26 cellular contexts compared by ENCODE assay signal in the genomic region with DNA sequence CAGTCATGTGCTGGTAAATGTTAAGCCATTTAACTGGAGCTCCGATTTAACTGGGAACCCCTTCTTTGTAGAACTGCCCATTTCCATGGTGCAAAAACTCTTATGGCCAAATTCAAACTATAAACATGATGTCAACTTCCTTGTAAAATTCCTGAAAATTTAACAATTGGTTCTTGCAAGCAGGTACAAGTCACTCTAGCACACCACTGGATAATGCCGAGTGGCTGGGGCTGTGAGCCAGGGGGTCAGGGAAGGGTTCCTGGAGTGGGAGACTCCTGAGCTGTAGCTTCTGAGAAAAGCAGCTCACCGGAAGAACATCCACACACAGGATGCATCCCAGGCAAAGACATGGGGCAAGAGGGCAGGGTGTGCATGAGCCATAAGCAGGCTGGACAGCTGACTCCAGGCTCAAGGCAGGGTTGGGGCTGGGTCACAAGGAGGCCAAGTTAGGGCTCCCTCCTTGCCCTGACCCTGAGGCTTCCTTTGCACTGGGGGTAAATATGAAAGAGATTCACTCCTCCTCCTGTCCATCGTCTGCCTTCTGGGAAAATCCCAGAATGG. TPM values are rescaled to one million over a fixed set of nuclear protein-coding genes. Genes with fewer than 3 reads are reported as not detected.
DNase-seq lines count a peak whose midpoint lies in the region; ATAC-seq and TF ChIP-seq lines count a peak whose summit lies in the region.
"Had no signal": no experiment of that assay in that cellular context is flagged by ENCODE, and none has a peak within 500 bp of the region (broad histone marks: within the 10 kb centered on the region; RNA-seq: fewer than 3 reads in every experiment).

No MANE protein-coding gene starts in this region.

- H3K27ac ChIP-seq in right atrium auricular region: peak overlapping the region in 1 of 2 donors; percentile 76
- H3K27ac ChIP-seq in neutrophil: peak overlapping the region; percentile 41
- no peak overlapping the region for H3K27ac ChIP-seq in upper lobe of right lung
- H3K27ac ChIP-seq: body of pancreas, neural progenitor cell, thoracic aorta, uterus had no signal

- TF ChIP-seq CTCF in right atrium auricular region (IDR thresholded peaks at IDR 0.05): no peak
- no peak for TF ChIP-seq CTCF in neutrophil (IDR thresholded peaks at IDR 0.05)
- TF ChIP-seq CTCF in upper lobe of right lung (IDR thresholded peaks at IDR 0.05): no peak
- TF ChIP-seq CTCF in omental fat pad (IDR thresholded peaks at IDR 0.05): no peak

- H3K4me1 ChIP-seq in right atrium auricular region (peaks cover 0 to 57% of the 10 kb centered on the region in 2 donors), neutrophil (ENCODE audit: control insufficient read depth in 1 of 2, insufficient read depth in 1 of 2, low read depth in 1 of 2, low read length in 1 of 2) (no peaks in the 10 kb centered on the region), upper lobe of right lung (peaks cover 16% of the 10 kb centered on the region)
- H3K4me1 ChIP-seq: body of pancreas, neural progenitor cell had no signal

- no peaks in the 10 kb centered on the region for H3K27me3 ChIP-seq in right atrium auricular region
- no peaks in the 10 kb centered on the region for H3K27me3 ChIP-seq in neutrophil
- no peaks in the 10 kb centered on the region for H3K27me3 ChIP-seq in upper lobe of right lung
- H3K27me3 ChIP-seq: body of pancreas, neural progenitor cell, uterus had no signal

- H3K36me3 ChIP-seq in right atrium auricular region (peaks cover 7% of the 10 kb centered on the region), neutrophil (peaks cover 55% of the 10 kb centered on the region), upper lobe of right lung (no peaks in the 10 kb centered on the region)
- H3K36me3 ChIP-seq: neural progenitor cell, thoracic aorta, uterus had no signal

- no peaks in the 10 kb centered on the region for H3K9me3 ChIP-seq in right atrium auricular region
- no peaks in the 10 kb centered on the region for H3K9me3 ChIP-seq in neutrophil
- no peaks in the 10 kb centered on the region for H3K9me3 ChIP-seq in upper lobe of right lung
- H3K9me3 ChIP-seq: body of pancreas, thoracic aorta, uterus had no signal

- H3K4me3 ChIP-seq in right atrium auricular region (no peak overlapping the region), neutrophil (ENCODE audit: low read depth in 1 of 2, low read length in 1 of 2) (no peak overlapping the region), upper lobe of right lung (no peak overlapping the region)
- H3K4me3 ChIP-seq: body of pancreas, GM23338, neural progenitor cell, smooth muscle cell, thoracic aorta, uterus had no signal

- DNase-seq in cardiac septum (ENCODE audit: low spot score): peak; percentile 59
- no peak for DNase-seq in right atrium auricular region (ENCODE audit: low spot score)
- DNase-seq in upper lobe of right lung: peak; percentile 53
- DNase-seq in omental fat pad (ENCODE audit: low spot score): no peak
- DNase-seq in retina: no peak
- DNase-seq: activated CD8-positive, alpha-beta memory T cell treated with anti-CD3 and anti-CD28 coated beads, Interleukin-2, amount 50 U/mL, for 4 hours; activated naive CD4-positive, alpha-beta T cell; cerebellar nuclear complex; hippocampal formation; NCI-H187; NCI-H510A; uterus had no signal

- intact Hi-C loops in cardiac septum (cut with DNase I) (no loop called here), upper lobe of right lung (cut with DNase I) (loop anchor here (10.0 kb wide), 1 partner anchor 51 kb away; no protein-coding TSS in a partner anchor)

- ATAC-seq in esophagus mucosa: peak; percentile 1
- ATAC-seq in upper lobe of right lung: no peak
- ATAC-seq in omental fat pad (ENCODE audit: low FRiP score): no peak
- ATAC-seq in HG03520 (IDR thresholded peaks at IDR 0.05; ENCODE audit: unreplicated experiment): no peak
- ATAC-seq: activated CD4-positive, CD25-positive, alpha-beta regulatory T cell treated with anti-CD3 and anti-CD28 coated beads, Interleukin-2, amount 50 U/mL, for 24 hours; body of pancreas had no signal

RNA-seq across cellular contexts. Expression of a gene that starts 18.2 kb away (rescaled TPM):
- 13.5 TPM for total RNA-seq in cardiac septum
- 10 to 100 TPM in 1 of 2 donors, 1 to 10 TPM in 1; 9.5 to 14.7 TPM for total RNA-seq in right atrium auricular region
- 44.3 TPM for total RNA-seq in esophagus mucosa
- 7.4 TPM for total RNA-seq in upper lobe of right lung
- total RNA-seq in omental fat pad: 1 to 10 TPM in 1 of 4 donors, under 1 TPM in 3; 0.47 to 1.1 (median 0.64) TPM
- total RNA-seq: A172; activated CD4-positive, alpha-beta memory T cell treated with anti-CD3 and anti-CD28 coated beads for 36 hours; CD4-positive, CD25-positive, alpha-beta regulatory T cell; frontal cortex had no signal

RNA-seq across cellular contexts. Expression of a gene that starts 35.9 kb away (rescaled TPM):
- total RNA-seq in cardiac septum (6.9 TPM), right atrium auricular region (1 to 10 TPM in 1 of 2 donors, under 1 TPM in 1; 0.19 to 1.9 TPM), esophagus mucosa (1.0 TPM), upper lobe of right lung (3.2 TPM), omental fat pad (1 to 10 TPM; 1.0 to 4.2 (median 2.4) TPM)
- total RNA-seq: A172; activated CD4-positive, alpha-beta memory T cell treated with anti-CD3 and anti-CD28 coated beads for 36 hours; body of pancreas; CD4-positive, CD25-positive, alpha-beta regulatory T cell; GM23338; HT1080 had no signal

Comparison
In these comparisons a context has a peak if more than half of its experiments do, and no peak if none do; other contexts are left out.
1. DNase-seq: peak in cardiac septum (single experiment) and upper lobe of right lung (single experiment); none in right atrium auricular region (single experiment), omental fat pad (single experiment) and retina (single experiment).